28 cellular contexts compared by ENCODE assay signal in genomic region chr6:111147440-111147839, GRCh38.
"Had no signal": no experiment of that assay in that cellular context is flagged by ENCODE, and none has a peak within 500 bp of the region (broad histone marks: within the 10 kb centered on the region; RNA-seq: fewer than 3 reads in every experiment).

No MANE protein-coding gene starts in this region.

- H3K4me2 ChIP-seq: KMS-11 had no signal

- H3K27me3 ChIP-seq: ascending aorta had no signal

- H3K4me3 ChIP-seq: ascending aorta, SK-N-MC had no signal

- ATAC-seq: activated naive CD4-positive, alpha-beta T cell treated with anti-CD3 and anti-CD28 coated beads, Interleukin-2, amount 50 U/mL, for 72 hours; activated naive CD8-positive, alpha-beta T cell treated with anti-CD3 and anti-CD28 coated beads, Interleukin-2, amount 50 U/mL, for 24 hours; activated T-cell treated with anti-CD3 and anti-CD28 coated beads, Interleukin-2, amount 50 U/mL, for 4 hours; Panc1; Right ventricle myocardium inferior; T-cell had no signal

- H3K9me3 ChIP-seq: ascending aorta had no signal

- H3K4me1 ChIP-seq: ascending aorta had no signal

- DNase-seq: activated B cell treated with CpG ODN at 0.5 μM for 24 hours; activated CD4-positive, alpha-beta memory T cell treated with anti-CD3 and anti-CD28 coated beads for 36 hours; activated CD4-positive, alpha-beta T cell treated with anti-CD3 and anti-CD28 coated beads, Interleukin-2, amount 10 ng/mL, durations not matched to agents 7 days and 5 days; activated CD8-positive, alpha-beta memory T cell treated with anti-CD3 and anti-CD28 coated beads for 24 hours; activated effector memory CD4-positive, alpha-beta T cell treated with anti-CD3 and anti-CD28 coated beads, Interleukin-2, amount 50 U/mL, for 16 hours; activated naive CD4-positive, alpha-beta T cell treated with Interleukin-2 at 50 U/mL for 16 hours; activated naive CD8-positive, alpha-beta T cell treated with anti-CD3 and anti-CD28 coated beads, Interleukin-2, amount 50 U/mL, for 24 hours; activated T-cell treated with anti-CD3 and anti-CD28 coated beads, Interleukin-2, amount 50 U/mL, for 4 hours; amniotic stem cell; NCI-H1092; NCI-H1417; NCI-H1930; NCI-H2171; NCI-H2227 treated with DMSO at 0.1 percent for 48 hours; NCI-H446 treated with DMSO at 0.1 percent for 48 hours; NCI-H524 treated with DMSO at 0.1 percent for 48 hours; NCI-H774; OCI-M1; RPMI8226; T-cell; T-helper 2 cell; T1000 had no signal

- H3K36me3 ChIP-seq: ascending aorta had no signal

- H3K27ac ChIP-seq: ascending aorta, KMS-11, SK-N-MC had no signal
